ENCODE assay signal across 10 cellular contexts in the genomic region with DNA sequence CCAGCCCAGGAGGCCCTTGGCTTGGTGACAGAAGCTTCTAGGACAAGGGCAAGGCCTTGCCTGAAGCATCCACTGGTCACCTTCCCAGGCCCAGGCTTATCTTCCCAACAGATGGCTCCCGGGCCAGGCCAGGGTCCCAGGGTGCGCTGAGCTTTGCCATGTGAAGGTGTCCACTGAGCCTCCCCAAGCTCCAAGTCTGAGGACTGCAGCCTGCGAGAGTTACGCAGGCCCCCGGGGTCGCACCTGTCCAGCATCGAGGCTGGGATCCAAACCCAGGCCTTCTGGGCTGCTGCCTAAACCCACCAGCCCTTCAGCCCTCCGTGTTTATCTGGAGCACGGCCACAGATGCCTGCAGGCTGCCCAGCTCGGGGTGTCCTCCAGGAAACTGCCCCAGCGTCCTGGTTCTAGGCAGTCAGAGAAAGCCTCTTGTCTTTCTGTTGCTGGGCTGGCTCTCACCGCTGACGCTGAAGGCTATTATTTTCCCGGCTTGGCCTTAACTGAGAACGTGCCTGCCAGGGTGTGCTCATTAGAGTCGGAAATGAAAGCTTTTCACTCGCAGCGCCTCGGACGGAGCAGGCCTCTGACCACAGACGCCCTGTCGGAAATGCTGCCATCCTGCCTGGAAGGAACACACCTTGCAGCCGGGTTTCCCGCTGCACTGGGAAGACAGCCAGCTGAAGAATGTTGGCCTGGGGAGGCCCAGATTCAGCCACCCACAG.
DNase-seq lines count a peak whose midpoint lies in the region; ATAC-seq and TF ChIP-seq lines count a peak whose summit lies in the region.
"Had no signal": no experiment of that assay in that cellular context is flagged by ENCODE, and none has a peak within 500 bp of the region (broad histone marks: within the 10 kb centered on the region; RNA-seq: fewer than 3 reads in every experiment).

No MANE protein-coding gene starts in this region.

- H3K36me3 ChIP-seq in NT2/D1 (ENCODE audit: insufficient read depth, insufficient read length, low read length) (no peaks in the 10 kb centered on the region), thymus (ENCODE audit: control insufficient read depth, insufficient read depth) (no peaks in the 10 kb centered on the region)
- H3K36me3 ChIP-seq in effector memory CD4-positive, alpha-beta T cell (ENCODE audit: control insufficient read depth, insufficient read depth, low read length), result no peaks in the 10 kb centered on the region

- H3K27me3 ChIP-seq in NT2/D1 (ENCODE audit: insufficient read depth, insufficient read length), result no peaks in the 10 kb centered on the region
- H3K27me3 ChIP-seq in thymus (ENCODE audit: control insufficient read depth, insufficient read depth), result no peaks in the 10 kb centered on the region
- H3K27me3 ChIP-seq in effector memory CD4-positive, alpha-beta T cell (replicated peaks; ENCODE audit: control insufficient read depth, insufficient read depth, low read length, poor library complexity, severe bottlenecking), result no peaks in the 10 kb centered on the region

- H3K9ac ChIP-seq in NT2/D1 (ENCODE audit: insufficient read length, low read depth), result peak overlapping the region; percentile 32

- CTCF ChIA-PET in activated CD8-positive, alpha-beta T cell treated with anti-CD3 and anti-CD28 coated beads for 36 hours (lab: Charles Lee), result interaction anchor here (0.9 to 2.0 kb wide), 2 partner anchors 22 to 87 kb away, joined by 3 to 4 read pairs; no protein-coding TSS in a partner anchor

- H3K9me3 ChIP-seq in NT2/D1 (ENCODE audit: insufficient read depth, low read length) (no peaks in the 10 kb centered on the region), thymus (ENCODE audit: control insufficient read depth) (no peaks in the 10 kb centered on the region)
- no peaks in the 10 kb centered on the region for H3K9me3 ChIP-seq in effector memory CD4-positive, alpha-beta T cell (ENCODE audit: control insufficient read depth, low read length)

- DNase-seq in NT2/D1 (ENCODE audit: low read depth, low spot score) (no peak), dermis microvascular lymphatic vessel endothelial cell (ENCODE audit: low read depth in 2 of 2) (peak; percentile 63), medulla oblongata (ENCODE audit: extremely low spot score) (peak; percentile 62), ACHN (no peak), occipital lobe (lab: John Stamatoyannopoulos, UW) (no peak)
- no peak for DNase-seq in activated CD8-positive, alpha-beta T cell treated with anti-CD3 and anti-CD28 coated beads for 36 hours
- no peak for DNase-seq in effector memory CD4-positive, alpha-beta T cell
- DNase-seq: NCI-H2029; stimulated activated naive CD4-positive, alpha-beta T cell treated with Interleukin-2 at 50 U/mL for 16 hours had no signal

- ATAC-seq in activated CD8-positive, alpha-beta T cell treated with anti-CD3 and anti-CD28 coated beads for 36 hours, result no peak

- H3K4me3 ChIP-seq in NT2/D1 (ENCODE audit: insufficient read length, low read depth), result no peak overlapping the region
- no peak overlapping the region for H3K4me3 ChIP-seq in thymus (ENCODE audit: low read length)
- H3K4me3 ChIP-seq in effector memory CD4-positive, alpha-beta T cell (ENCODE audit: insufficient read depth, low read depth, low read length, poor library complexity, severe bottlenecking), result no peak overlapping the region

- no peaks in the 10 kb centered on the region for H3K9me3 Mint-ChIP-seq in activated CD8-positive, alpha-beta T cell treated with anti-CD3 and anti-CD28 coated beads for 36 hours

- H3K27ac ChIP-seq in thymus (ENCODE audit: low read depth), result peak overlapping the region; percentile 46
- no peak overlapping the region for H3K27ac ChIP-seq in effector memory CD4-positive, alpha-beta T cell (ENCODE audit: insufficient read depth, low read length, poor library complexity, severe bottlenecking)

- intact Hi-C loops in activated CD8-positive, alpha-beta T cell treated with anti-CD3 and anti-CD28 coated beads for 36 hours (cut with micrococcal nuclease), result no loop called here

- no peak for TF ChIP-seq CTCF in activated CD8-positive, alpha-beta T cell treated with anti-CD3 and anti-CD28 coated beads for 36 hours (IDR thresholded peaks at IDR 0.05)

- H3K4me1 ChIP-seq in NT2/D1 (ENCODE audit: insufficient read depth, insufficient read length), result peaks cover 34% of the 10 kb centered on the region
- H3K4me1 ChIP-seq in thymus (ENCODE audit: control insufficient read depth, insufficient read depth, low read length), result no peaks in the 10 kb centered on the region
- no peaks in the 10 kb centered on the region for H3K4me1 ChIP-seq in effector memory CD4-positive, alpha-beta T cell (ENCODE audit: control insufficient read depth, insufficient read depth, low read length, poor library complexity, severe bottlenecking)

- no peaks in the 10 kb centered on the region for H3K36me3 Mint-ChIP-seq in activated CD8-positive, alpha-beta T cell treated with anti-CD3 and anti-CD28 coated beads for 36 hours (ENCODE audit: low read depth)

- POLR2A ChIA-PET in activated CD8-positive, alpha-beta T cell treated with anti-CD3 and anti-CD28 coated beads for 36 hours (lab: Charles Lee), result interaction anchor here (1.4 kb wide), 1 partner anchor 10 kb away, joined by 3 read pairs; no protein-coding TSS in a partner anchor

- in situ Hi-C loops in ACHN (cut with HindIII; ENCODE audit: low pct_ligation_motif_present, low pct_unique_long_range_greater_than_20kb, low sequenced_read_pairs), result loop anchor here (25.0 kb wide), 1 partner anchor 97 kb away; a partner anchor contains a TSS

- no peak overlapping the region for H3K27ac Mint-ChIP-seq in activated CD8-positive, alpha-beta T cell treated with anti-CD3 and anti-CD28 coated beads for 36 hours

- no peaks in the 10 kb centered on the region for H3K27me3 Mint-ChIP-seq in activated CD8-positive, alpha-beta T cell treated with anti-CD3 and anti-CD28 coated beads for 36 hours

- 59% methylated on average over 24 of the region's 24 CpGs for WGBS in thymus

- peaks cover 3% of the 10 kb centered on the region for H3K4me1 Mint-ChIP-seq in activated CD8-positive, alpha-beta T cell treated with anti-CD3 and anti-CD28 coated beads for 36 hours (ENCODE audit: low read depth)

- no peak overlapping the region for H3K4me3 Mint-ChIP-seq in activated CD8-positive, alpha-beta T cell treated with anti-CD3 and anti-CD28 coated beads for 36 hours

Comparison
In these comparisons a context has a peak if more than half of its experiments do, and no peak if none do; other contexts are left out.
1. DNase-seq: peak in dermis microvascular lymphatic vessel endothelial cell (2 of 2) and medulla oblongata (single experiment); none in NT2/D1 (single experiment), activated CD8-positive, alpha-beta T cell treated with anti-CD3 and anti-CD28 coated beads for 36 hours (single experiment), ACHN (single experiment), occipital lobe (single experiment) and effector memory CD4-positive, alpha-beta T cell (0 of 3).